Comparison of ENCODE assay signal across 26 cellular contexts in the genomic region with DNA sequence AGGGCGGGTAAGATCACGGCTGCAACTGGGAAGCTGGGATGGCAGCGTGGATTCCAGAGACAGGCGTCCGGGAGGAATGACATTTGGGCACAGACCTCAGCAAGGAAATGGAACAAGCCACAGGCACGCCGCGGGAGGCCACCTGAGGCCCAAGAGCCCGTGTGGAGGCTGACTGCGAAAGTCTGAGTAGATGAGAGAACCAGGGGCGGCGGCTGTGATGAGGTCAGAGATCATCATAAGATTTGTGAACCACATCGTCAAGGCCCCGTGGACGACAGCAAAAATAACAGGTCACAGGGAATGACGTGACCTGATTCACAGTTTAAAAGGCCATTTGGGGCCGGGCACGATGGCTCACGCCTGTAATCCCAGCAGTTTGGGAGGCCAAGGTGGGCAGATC.
"Had no signal": no experiment of that assay in that cellular context is flagged by ENCODE, and none has a peak within 500 bp of the region (broad histone marks: within the 10 kb centered on the region; RNA-seq: fewer than 3 reads in every experiment).

No MANE protein-coding gene starts in this region.

- H3K36me3 Mint-ChIP-seq: activated naive CD4-positive, alpha-beta T cell treated with anti-CD3 and anti-CD28 coated beads, Interleukin-2, amount 50 U/mL, for 72 hours; immature natural killer cell; natural killer cell had no signal

- H3K9me3 Mint-ChIP-seq: activated CD4-positive, alpha-beta T cell treated with anti-CD3 and anti-CD28 coated beads, Interleukin-2, amount 10 ng/mL, durations not matched to agents 7 days and 5 days; activated naive CD4-positive, alpha-beta T cell treated with anti-CD3 and anti-CD28 coated beads, Interleukin-2, amount 50 U/mL, for 72 hours; activated T-cell treated with anti-CD3 and anti-CD28 coated beads, Interleukin-2, amount 50 U/mL, for 4 hours; activated T-helper 2 cell treated with anti-CD3 and anti-CD28 coated beads, Interferon-gamma antibody, Interleukin-2, Interleukin-4, amounts not matched to agents 10 μg/mL and 5 μg/mL and 100 μg/mL, durations not matched to agents 14 hours and 24 hours and 36 hours; immature natural killer cell; natural killer cell; T-helper 1 cell treated with Interleukin-12 subunit alpha and Interleukin-12 subunit beta and Interleukin-4 antibody, amounts not matched to agents 30 μg/mL and 1 μg/mL, for 36 hours had no signal

- H3K27me3 Mint-ChIP-seq: activated CD4-positive, alpha-beta T cell treated with anti-CD3 and anti-CD28 coated beads, Interleukin-2, amount 10 ng/mL, durations not matched to agents 7 days and 5 days had no signal

- H3K9me3 ChIP-seq: breast epithelium, gastroesophageal sphincter, neutrophil, right atrium auricular region had no signal

- H3K4me1 Mint-ChIP-seq: activated CD4-positive, alpha-beta T cell treated with anti-CD3 and anti-CD28 coated beads, Interleukin-2, amount 10 ng/mL, durations not matched to agents 7 days and 5 days; immature natural killer cell; natural killer cell; stimulated activated naive B cell treated with anti-CD40 and anti-IgM and Interleukin-4, amounts not matched to agents 10 μg/mL and 1 μg/mL and 100 μg/mL, for 72 hours had no signal

- H3K27me3 ChIP-seq: breast epithelium, gastroesophageal sphincter, neutrophil, right atrium auricular region, tibial nerve had no signal

- H2AFZ ChIP-seq: parathyroid adenoma had no signal

- H3K4me3 ChIP-seq: breast epithelium, gastroesophageal sphincter, right atrium auricular region, tibial nerve had no signal

- H3K4me1 ChIP-seq: breast epithelium, parathyroid adenoma, right atrium auricular region, tibial nerve had no signal

- DNase-seq: activated CD4-positive, alpha-beta T cell treated with anti-CD3 and anti-CD28 coated beads for 1 hour; activated CD4-positive, alpha-beta T cell treated with anti-CD3 and anti-CD28 coated beads, Interleukin-2, amount 10 ng/mL, durations not matched to agents 7 days and 5 days; activated CD8-positive, alpha-beta T cell treated with anti-CD3 and anti-CD28 coated beads for 36 hours; activated naive CD4-positive, alpha-beta T cell; activated T-cell treated with anti-CD3 and anti-CD28 coated beads, Interleukin-2, amount 50 U/mL, for 4 hours; central memory CD4-positive, alpha-beta T cell; dermis blood vessel endothelial cell; effector CD4-positive, alpha-beta T cell; head of caudate nucleus; hypothalamus; immature natural killer cell; natural killer cell; stimulated activated CD4-positive, alpha-beta T cell treated with anti-CD3 and anti-CD28 coated beads, Interleukin-15, amount 100 ng/mL, for 24 hours; stimulated activated CD4-positive, alpha-beta T cell treated with anti-CD3 and anti-CD28 coated beads, Interleukin-2, amount 100 ng/mL, for 24 hours; stimulated activated naive B cell treated with anti-CD40 and anti-IgM and Interleukin-4, amounts not matched to agents 10 μg/mL and 1 μg/mL and 100 μg/mL, for 72 hours; SW 1271; T1000 had no signal

- H3K79me2 ChIP-seq: parathyroid adenoma had no signal

- H3K27ac ChIP-seq: breast epithelium, gastroesophageal sphincter, neutrophil, parathyroid adenoma, right atrium auricular region, tibial nerve had no signal

- H3K27ac Mint-ChIP-seq: activated CD4-positive, alpha-beta T cell treated with anti-CD3 and anti-CD28 coated beads, Interleukin-2, amount 10 ng/mL, durations not matched to agents 7 days and 5 days; activated CD8-positive, alpha-beta T cell treated with anti-CD3 and anti-CD28 coated beads for 36 hours; activated T-helper 2 cell treated with anti-CD3 and anti-CD28 coated beads, Interferon-gamma antibody, Interleukin-2, Interleukin-4, amounts not matched to agents 10 μg/mL and 5 μg/mL and 100 μg/mL, durations not matched to agents 14 hours and 24 hours and 36 hours; immature natural killer cell; natural killer cell; stimulated activated naive B cell treated with anti-CD40 and anti-IgM and Interleukin-4, amounts not matched to agents 10 μg/mL and 1 μg/mL and 100 μg/mL, for 72 hours; T-helper 1 cell treated with Interleukin-12 subunit alpha and Interleukin-12 subunit beta and Interleukin-4 antibody, amounts not matched to agents 30 μg/mL and 1 μg/mL, for 36 hours had no signal

- H3K4me3 Mint-ChIP-seq: activated CD4-positive, alpha-beta T cell treated with anti-CD3 and anti-CD28 coated beads, Interleukin-2, amount 10 ng/mL, durations not matched to agents 7 days and 5 days; activated CD8-positive, alpha-beta T cell treated with anti-CD3 and anti-CD28 coated beads for 36 hours; activated T-cell treated with anti-CD3 and anti-CD28 coated beads, Interleukin-2, amount 50 U/mL, for 4 hours; immature natural killer cell; natural killer cell; stimulated activated naive B cell treated with anti-CD40 and anti-IgM and Interleukin-4, amounts not matched to agents 10 μg/mL and 1 μg/mL and 100 μg/mL, for 72 hours; T-helper 1 cell treated with Interleukin-12 subunit alpha and Interleukin-12 subunit beta and Interleukin-4 antibody, amounts not matched to agents 30 μg/mL and 1 μg/mL, for 36 hours had no signal

- H3K36me3 ChIP-seq: breast epithelium, neutrophil, right atrium auricular region had no signal
